Comparison of ENCODE assay signal across 1 cellular context in genomic region chr19:15555759-15556633, GRCh38.
TF ChIP-seq lines count a peak whose summit lies in the region.

No MANE protein-coding gene starts in this region.

TF ChIP-seq in HepG2, 621 proteins besides CTCF, POLR2A, EP300 and RAD21 (continued from another document and continues in another):
- TF ChIP-seq STAT6 (CRISPR knock-in tag; IDR thresholded peaks at IDR 0.05; ENCODE audit: borderline replicate concordance): no peak
- peak; percentile 43; the same call in 1 of the 2 replicates for TF ChIP-seq AHR (CRISPR knock-in tag; IDR thresholded peaks at IDR 0.05)
- TF ChIP-seq, protein P1, sequence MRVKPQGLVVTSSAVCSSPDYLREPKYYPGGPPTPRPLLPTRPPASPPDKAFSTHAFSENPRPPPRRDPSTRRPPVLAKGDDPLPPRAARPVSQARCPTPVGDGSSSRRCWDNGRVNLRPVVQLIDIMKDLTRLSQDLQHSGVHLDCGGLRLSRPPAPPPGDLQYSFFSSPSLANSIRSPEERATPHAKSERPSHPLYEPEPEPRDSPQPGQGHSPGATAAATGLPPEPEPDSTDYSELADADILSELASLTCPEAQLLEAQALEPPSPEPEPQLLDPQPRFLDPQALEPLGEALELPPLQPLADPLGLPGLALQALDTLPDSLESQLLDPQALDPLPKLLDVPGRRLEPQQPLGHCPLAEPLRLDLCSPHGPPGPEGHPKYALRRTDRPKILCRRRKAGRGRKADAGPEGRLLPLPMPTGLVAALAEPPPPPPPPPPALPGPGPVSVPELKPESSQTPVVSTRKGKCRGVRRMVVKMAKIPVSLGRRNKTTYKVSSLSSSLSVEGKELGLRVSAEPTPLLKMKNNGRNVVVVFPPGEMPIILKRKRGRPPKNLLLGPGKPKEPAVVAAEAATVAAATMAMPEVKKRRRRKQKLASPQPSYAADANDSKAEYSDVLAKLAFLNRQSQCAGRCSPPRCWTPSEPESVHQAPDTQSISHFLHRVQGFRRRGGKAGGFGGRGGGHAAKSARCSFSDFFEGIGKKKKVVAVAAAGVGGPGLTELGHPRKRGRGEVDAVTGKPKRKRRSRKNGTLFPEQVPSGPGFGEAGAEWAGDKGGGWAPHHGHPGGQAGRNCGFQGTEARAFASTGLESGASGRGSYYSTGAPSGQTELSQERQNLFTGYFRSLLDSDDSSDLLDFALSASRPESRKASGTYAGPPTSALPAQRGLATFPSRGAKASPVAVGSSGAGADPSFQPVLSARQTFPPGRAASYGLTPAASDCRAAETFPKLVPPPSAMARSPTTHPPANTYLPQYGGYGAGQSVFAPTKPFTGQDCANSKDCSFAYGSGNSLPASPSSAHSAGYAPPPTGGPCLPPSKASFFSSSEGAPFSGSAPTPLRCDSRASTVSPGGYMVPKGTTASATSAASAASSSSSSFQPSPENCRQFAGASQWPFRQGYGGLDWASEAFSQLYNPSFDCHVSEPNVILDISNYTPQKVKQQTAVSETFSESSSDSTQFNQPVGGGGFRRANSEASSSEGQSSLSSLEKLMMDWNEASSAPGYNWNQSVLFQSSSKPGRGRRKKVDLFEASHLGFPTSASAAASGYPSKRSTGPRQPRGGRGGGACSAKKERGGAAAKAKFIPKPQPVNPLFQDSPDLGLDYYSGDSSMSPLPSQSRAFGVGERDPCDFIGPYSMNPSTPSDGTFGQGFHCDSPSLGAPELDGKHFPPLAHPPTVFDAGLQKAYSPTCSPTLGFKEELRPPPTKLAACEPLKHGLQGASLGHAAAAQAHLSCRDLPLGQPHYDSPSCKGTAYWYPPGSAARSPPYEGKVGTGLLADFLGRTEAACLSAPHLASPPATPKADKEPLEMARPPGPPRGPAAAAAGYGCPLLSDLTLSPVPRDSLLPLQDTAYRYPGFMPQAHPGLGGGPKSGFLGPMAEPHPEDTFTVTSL (CRISPR knock-in tag; IDR thresholded peaks at IDR 0.05; ENCODE audit: borderline replicate concordance): peak; percentile 45; the same call in 1 of the 2 replicates
- no peak for TF ChIP-seq GATAD1 (CRISPR knock-in tag; IDR thresholded peaks at IDR 0.05)
- peak; percentile 67 for TF ChIP-seq ZNF501 (CRISPR knock-in tag; IDR thresholded peaks at IDR 0.05)
- TF ChIP-seq CC2D1A (CRISPR knock-in tag; IDR thresholded peaks at IDR 0.05): no peak
- TF ChIP-seq THAP7 (CRISPR knock-in tag; IDR thresholded peaks at IDR 0.05): peak; percentile 81
- TF ChIP-seq FOXK1 (CRISPR knock-in tag; IDR thresholded peaks at IDR 0.05; ENCODE audit: borderline replicate concordance, low read depth): no peak; the same call in 1 of the 2 replicates
- TF ChIP-seq MEIS2 (CRISPR knock-in tag; IDR thresholded peaks at IDR 0.05): 0 out of 2 replicates have a peak, but pooled peaks have one; percentile 21
- no peak for TF ChIP-seq NFE2L2 (IDR thresholded peaks at IDR 0.05; ENCODE audit: low read length)
- TF ChIP-seq SMARCC2 (IDR thresholded peaks at IDR 0.05): no peak
- no peak for TF ChIP-seq ATF1 (CRISPR knock-in tag; IDR thresholded peaks at IDR 0.05)
- TF ChIP-seq IKZF5 (CRISPR knock-in tag; IDR thresholded peaks at IDR 0.05): 0 out of 2 replicates have a peak, but pooled peaks have one; percentile 49
- TF ChIP-seq ZC3H13 (CRISPR knock-in tag; IDR thresholded peaks at IDR 0.05): no peak
- no peak for TF ChIP-seq PRDM4 (CRISPR knock-in tag; IDR thresholded peaks at IDR 0.05; ENCODE audit: borderline replicate concordance)
- no peak for TF ChIP-seq NCOR1 (IDR thresholded peaks at IDR 0.05; ENCODE audit: borderline replicate concordance, low read length)
- TF ChIP-seq, protein P2, sequence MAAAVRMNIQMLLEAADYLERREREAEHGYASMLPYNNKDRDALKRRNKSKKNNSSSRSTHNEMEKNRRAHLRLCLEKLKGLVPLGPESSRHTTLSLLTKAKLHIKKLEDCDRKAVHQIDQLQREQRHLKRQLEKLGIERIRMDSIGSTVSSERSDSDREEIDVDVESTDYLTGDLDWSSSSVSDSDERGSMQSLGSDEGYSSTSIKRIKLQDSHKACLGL (CRISPR knock-in tag; IDR thresholded peaks at IDR 0.05): 0 out of 2 replicates have a peak, but pooled peaks have one; percentile 26
- TF ChIP-seq MXI1 (IDR thresholded peaks at IDR 0.05; ENCODE audit: borderline replicate concordance, low read depth, low read length): peak; percentile 37; the same call in 1 of the 3 replicates
- TF ChIP-seq, protein P3, sequence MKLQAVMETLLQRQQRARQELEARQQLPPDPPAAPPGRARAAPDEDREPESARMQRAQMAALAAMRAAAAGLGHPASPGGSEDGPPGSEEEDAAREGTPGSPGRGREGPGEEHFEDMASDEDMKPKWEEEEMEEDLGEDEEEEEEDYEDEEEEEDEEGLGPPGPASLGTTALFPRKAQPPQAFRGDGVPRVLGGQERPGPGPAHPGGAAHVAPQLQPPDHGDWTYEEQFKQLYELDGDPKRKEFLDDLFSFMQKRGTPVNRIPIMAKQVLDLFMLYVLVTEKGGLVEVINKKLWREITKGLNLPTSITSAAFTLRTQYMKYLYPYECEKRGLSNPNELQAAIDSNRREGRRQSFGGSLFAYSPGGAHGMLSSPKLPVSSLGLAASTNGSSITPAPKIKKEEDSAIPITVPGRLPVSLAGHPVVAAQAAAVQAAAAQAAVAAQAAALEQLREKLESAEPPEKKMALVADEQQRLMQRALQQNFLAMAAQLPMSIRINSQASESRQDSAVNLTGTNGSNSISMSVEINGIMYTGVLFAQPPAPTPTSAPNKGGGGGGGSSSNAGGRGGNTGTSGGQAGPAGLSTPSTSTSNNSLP (IDR thresholded peaks at IDR 0.05; ENCODE audit: low read depth, low read length): peak; percentile 51; the same call in 1 of the 2 replicates
- TF ChIP-seq ZNF264 (CRISPR knock-in tag; IDR thresholded peaks at IDR 0.05): no peak
- TF ChIP-seq ZNF720 (CRISPR knock-in tag; IDR thresholded peaks at IDR 0.05): no peak
- no peak for TF ChIP-seq STAT5B (CRISPR knock-in tag; IDR thresholded peaks at IDR 0.05)
- TF ChIP-seq, protein P4, sequence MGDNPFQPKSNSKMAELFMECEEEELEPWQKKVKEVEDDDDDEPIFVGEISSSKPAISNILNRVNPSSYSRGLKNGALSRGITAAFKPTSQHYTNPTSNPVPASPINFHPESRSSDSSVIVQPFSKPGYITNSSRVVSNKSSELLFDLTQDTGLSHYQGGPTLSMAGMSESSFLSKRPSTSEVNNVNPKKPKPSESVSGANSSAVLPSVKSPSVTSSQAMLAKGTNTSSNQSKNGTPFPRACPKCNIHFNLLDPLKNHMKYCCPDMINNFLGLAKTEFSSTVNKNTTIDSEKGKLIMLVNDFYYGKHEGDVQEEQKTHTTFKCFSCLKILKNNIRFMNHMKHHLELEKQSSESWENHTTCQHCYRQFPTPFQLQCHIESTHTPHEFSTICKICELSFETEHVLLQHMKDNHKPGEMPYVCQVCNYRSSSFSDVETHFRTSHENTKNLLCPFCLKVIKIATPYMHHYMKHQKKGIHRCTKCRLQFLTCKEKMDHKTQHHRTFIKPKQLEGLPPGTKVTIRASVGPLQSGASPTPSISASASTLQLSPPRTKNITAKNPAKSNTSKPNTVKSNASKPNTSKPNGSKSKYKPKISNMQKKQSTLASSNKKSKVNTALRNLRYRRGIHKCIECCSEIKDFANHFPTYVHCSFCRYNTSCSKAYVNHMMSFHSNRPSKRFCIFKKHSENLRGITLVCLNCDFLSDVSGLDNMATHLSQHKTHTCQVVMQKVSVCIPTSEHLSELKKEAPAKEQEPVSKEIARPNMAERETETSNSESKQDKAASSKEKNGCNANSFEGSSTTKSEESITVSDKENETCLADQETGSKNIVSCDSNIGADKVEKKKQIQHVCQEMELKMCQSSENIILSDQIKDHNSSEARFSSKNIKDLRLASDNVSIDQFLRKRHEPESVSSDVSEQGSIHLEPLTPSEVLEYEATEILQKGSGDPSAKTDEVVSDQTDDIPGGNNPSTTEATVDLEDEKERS (CRISPR knock-in tag; IDR thresholded peaks at IDR 0.05): 0 out of 2 replicates have a peak, but pooled peaks have one; percentile 21
- no peak; the same call in 1 of the 2 replicates for TF ChIP-seq ZNF607 (CRISPR knock-in tag; IDR thresholded peaks at IDR 0.05; ENCODE audit: borderline replicate concordance)
- TF ChIP-seq NBN (conservative IDR thresholded peaks at IDR 0.05): no peak
- TF ChIP-seq JDP2 (CRISPR knock-in tag; IDR thresholded peaks at IDR 0.05; ENCODE audit: borderline replicate concordance): no peak
- TF ChIP-seq ZNF350 (CRISPR knock-in tag; IDR thresholded peaks at IDR 0.05; ENCODE audit: borderline replicate concordance, low read depth): peak; percentile 68; the same call in 1 of the 2 replicates
- TF ChIP-seq KDM2A (CRISPR knock-in tag; IDR thresholded peaks at IDR 0.05; ENCODE audit: borderline replicate concordance, low read depth): peak; percentile 31; the same call in 1 of the 2 replicates
- TF ChIP-seq NR2F6 (IDR thresholded peaks at IDR 0.05): no peak
- TF ChIP-seq NR2F6 (CRISPR knock-in tag; IDR thresholded peaks at IDR 0.05): no peak
- 0 out of 2 replicates have a peak, but pooled peaks have one; percentile 11 for TF ChIP-seq ZNF556 (CRISPR knock-in tag; IDR thresholded peaks at IDR 0.05; ENCODE audit: borderline replicate concordance)
- no peak for TF ChIP-seq NR3C1 (CRISPR knock-in tag; IDR thresholded peaks at IDR 0.05)
- TF ChIP-seq, protein P5, sequence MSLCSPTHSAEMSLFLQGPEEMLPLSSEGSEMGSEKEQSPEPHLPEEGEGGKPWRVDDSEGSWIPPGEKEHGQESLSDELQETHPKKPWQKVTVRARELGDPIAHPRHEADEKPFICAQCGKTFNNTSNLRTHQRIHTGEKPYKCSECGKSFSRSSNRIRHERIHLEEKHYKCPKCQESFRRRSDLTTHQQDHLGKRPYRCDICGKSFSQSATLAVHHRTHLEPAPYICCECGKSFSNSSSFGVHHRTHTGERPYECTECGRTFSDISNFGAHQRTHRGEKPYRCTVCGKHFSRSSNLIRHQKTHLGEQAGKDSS (CRISPR knock-in tag; IDR thresholded peaks at IDR 0.05; ENCODE audit: borderline replicate concordance, low read depth): peak; percentile 77; the same call in 1 of the 2 replicates
- peak; percentile 41; the same call in 1 of the 2 replicates for TF ChIP-seq HDAC2 (CRISPR knock-in tag; IDR thresholded peaks at IDR 0.05)
- no peak for TF ChIP-seq ZBTB20 (CRISPR knock-in tag; IDR thresholded peaks at IDR 0.05; ENCODE audit: borderline replicate concordance, low read depth)
- peak; percentile 50; the same call in 1 of the 2 replicates for TF ChIP-seq ZNF121 (CRISPR knock-in tag; IDR thresholded peaks at IDR 0.05)
- TF ChIP-seq ZNF275 (CRISPR knock-in tag; IDR thresholded peaks at IDR 0.05; ENCODE audit: borderline replicate concordance): peak; percentile 36; the same call in 1 of the 2 replicates
- peak; percentile 70 for TF ChIP-seq GABPB1 (CRISPR knock-in tag; IDR thresholded peaks at IDR 0.05)
- TF ChIP-seq ZSCAN9 (CRISPR knock-in tag; IDR thresholded peaks at IDR 0.05; ENCODE audit: borderline replicate concordance): 0 out of 2 replicates have a peak, but pooled peaks have one; percentile 13
- TF ChIP-seq PHF20 (CRISPR knock-in tag; IDR thresholded peaks at IDR 0.05): 0 out of 2 replicates have a peak, but pooled peaks have one; percentile 25
- TF ChIP-seq ZNF878 (CRISPR knock-in tag; IDR thresholded peaks at IDR 0.05): no peak
